ENCODE assay signal across 10 cellular contexts in the genomic region with DNA sequence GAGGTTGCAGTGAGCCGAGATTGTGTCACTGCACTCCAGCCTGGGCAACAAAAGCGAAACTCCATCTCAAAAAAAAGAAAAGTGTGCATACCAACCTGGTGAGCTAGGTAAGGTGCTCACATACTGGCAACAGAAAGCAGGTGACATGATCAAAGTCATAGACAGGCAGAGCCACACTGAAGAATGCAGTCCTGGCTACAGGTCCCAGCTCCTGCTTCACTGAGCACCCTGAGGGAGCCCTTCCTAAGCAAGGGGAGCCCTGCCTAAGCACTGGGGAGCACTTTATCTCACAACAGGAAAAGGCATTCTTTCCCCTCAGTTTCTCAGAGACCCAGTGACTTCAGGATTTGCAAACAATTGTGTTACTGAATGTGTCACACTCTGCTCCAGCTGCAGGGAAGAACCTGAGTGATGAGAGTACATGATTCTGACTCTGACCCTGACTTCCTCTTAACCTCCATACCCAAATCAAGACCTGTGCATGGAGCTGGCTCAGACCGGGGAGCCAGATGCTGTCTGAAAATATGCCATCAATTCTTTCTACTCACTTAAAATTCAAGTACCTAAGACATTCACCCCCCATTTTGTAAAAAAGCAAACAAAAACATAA. TPM values are rescaled to one million over a fixed set of nuclear protein-coding genes. Genes with fewer than 3 reads are reported as not detected.
A peak's percentile ranks its signal among the peaks of the same experiment; 100 is the strongest.
DNase-seq lines count a peak whose midpoint lies in the region; ATAC-seq lines count a peak whose summit lies in the region.
"Had no signal": no experiment of that assay in that cellular context is flagged by ENCODE, and none has a peak within 500 bp of the region (broad histone marks: within the 10 kb centered on the region; RNA-seq: fewer than 3 reads in every experiment).

No MANE protein-coding gene starts in this region.

- H3K4me1 Mint-ChIP-seq in activated naive CD8-positive, alpha-beta T cell treated with anti-CD3 and anti-CD28 coated beads, Interleukin-2, amount 10 ng/mL, durations not matched to agents 7 days and 5 days: peaks cover 73% of the 10 kb centered on the region

- H3K36me3 Mint-ChIP-seq in activated naive CD8-positive, alpha-beta T cell treated with anti-CD3 and anti-CD28 coated beads, Interleukin-2, amount 10 ng/mL, durations not matched to agents 7 days and 5 days: peaks cover 4% of the 10 kb centered on the region

- H4K20me1 ChIP-seq in BLaER1 treated with 17β-estradiol and CSF1 and Interleukin-3, amounts not matched to agents 10 nM and 100 nM: peaks cover 100% of the 10 kb centered on the region in 11 experiments

- peak overlapping the region in 3 of 11 experiments; percentile 6 to 22 (median 11); a peak in 2 of 22 replicates for H3K9ac ChIP-seq in BLaER1 treated with 17β-estradiol and CSF1 and Interleukin-3, amounts not matched to agents 10 nM and 100 nM

- H3K4me3 Mint-ChIP-seq in activated naive CD8-positive, alpha-beta T cell treated with anti-CD3 and anti-CD28 coated beads, Interleukin-2, amount 10 ng/mL, durations not matched to agents 7 days and 5 days: peak overlapping the region; percentile 28

- peaks cover 83 to 100% (median 97%) of the 10 kb centered on the region in 10 experiments for H3K4me1 ChIP-seq in BLaER1 treated with 17β-estradiol and CSF1 and Interleukin-3, amounts not matched to agents 10 nM and 100 nM

- ATAC-seq in activated naive CD8-positive, alpha-beta T cell treated with anti-CD3 and anti-CD28 coated beads, Interleukin-2, amount 10 ng/mL, durations not matched to agents 7 days and 5 days (ENCODE audit: low read depth): peak; percentile 13
- ATAC-seq in HG03469 (IDR thresholded peaks at IDR 0.05; ENCODE audit: unreplicated experiment): no peak
- ATAC-seq in GM21825 (IDR thresholded peaks at IDR 0.05; ENCODE audit: unreplicated experiment): no peak
- no peak for ATAC-seq in HG03432 (IDR thresholded peaks at IDR 0.05; ENCODE audit: unreplicated experiment)

- peak overlapping the region in 9 of 11 experiments; percentile 1 to 93 (median 33); a peak in 14 of 22 replicates for H3K4me2 ChIP-seq in BLaER1 treated with 17β-estradiol and CSF1 and Interleukin-3, amounts not matched to agents 10 nM and 100 nM

- no peaks in the 10 kb centered on the region for H3K9me3 ChIP-seq in BLaER1 treated with 17β-estradiol and CSF1 and Interleukin-3, amounts not matched to agents 10 nM and 100 nM (replicated peaks in 1 of 11)
- H3K9me3 ChIP-seq: tibial artery had no signal

- H3K9me3 Mint-ChIP-seq in activated naive CD8-positive, alpha-beta T cell treated with anti-CD3 and anti-CD28 coated beads, Interleukin-2, amount 10 ng/mL, durations not matched to agents 7 days and 5 days: no peaks in the 10 kb centered on the region

- H3K27me3 Mint-ChIP-seq in activated naive CD8-positive, alpha-beta T cell treated with anti-CD3 and anti-CD28 coated beads, Interleukin-2, amount 10 ng/mL, durations not matched to agents 7 days and 5 days: no peaks in the 10 kb centered on the region

- peak overlapping the region; percentile 59 for H3K27ac Mint-ChIP-seq in activated naive CD8-positive, alpha-beta T cell treated with anti-CD3 and anti-CD28 coated beads, Interleukin-2, amount 10 ng/mL, durations not matched to agents 7 days and 5 days

- DNase-seq in HCEC 1CT (peak; percentile 24), lung microvascular endothelial cell (ENCODE audit: low read depth in 2 of 2) (peak; percentile 22 to 77)
- no peak for DNase-seq in activated naive CD8-positive, alpha-beta T cell treated with anti-CD3 and anti-CD28 coated beads, Interleukin-2, amount 10 ng/mL, durations not matched to agents 7 days and 5 days
- no peak for DNase-seq in stimulated activated naive CD4-positive, alpha-beta T cell treated with Interleukin-2 at 50 U/mL for 16 hours (lab: John Stamatoyannopoulos, UW)
- DNase-seq: stimulated activated CD4-positive, alpha-beta T cell treated with anti-CD3 and anti-CD28 coated beads, Interleukin-4, amount 100 ng/mL, for 1 hour; tibial artery had no signal

- H3K27me3 ChIP-seq in BLaER1 treated with 17β-estradiol and CSF1 and Interleukin-3, amounts not matched to agents 10 nM and 100 nM: no peaks in the 10 kb centered on the region
- H3K27me3 ChIP-seq: tibial artery had no signal

- peak overlapping the region in 1 of 11 experiments; percentile 32; a peak in 1 of 22 replicates for H3K27ac ChIP-seq in BLaER1 treated with 17β-estradiol and CSF1 and Interleukin-3, amounts not matched to agents 10 nM and 100 nM
- H3K27ac ChIP-seq: tibial artery had no signal

- peaks cover 0 to 12% (median 8%) of the 10 kb centered on the region in 11 experiments; a peak in 6 of 22 replicates for H3K36me3 ChIP-seq in BLaER1 treated with 17β-estradiol and CSF1 and Interleukin-3, amounts not matched to agents 10 nM and 100 nM
- H3K36me3 ChIP-seq: tibial artery had no signal

- POLR2A ChIA-PET in activated naive CD8-positive, alpha-beta T cell treated with anti-CD3 and anti-CD28 coated beads, Interleukin-2, amount 10 ng/mL, durations not matched to agents 7 days and 5 days (lab: Charles Lee): interaction anchor here (0.5 kb wide), 1 partner anchor 45 kb away, joined by 4 read pairs; no protein-coding TSS in a partner anchor

- no peak overlapping the region for H3K4me3 ChIP-seq in BLaER1 treated with 17β-estradiol and CSF1 and Interleukin-3, amounts not matched to agents 10 nM and 100 nM
- H3K4me3 ChIP-seq: tibial artery had no signal

RNA-seq across cellular contexts. Expression of gene ANKRD11, which starts 40.5 kb away (rescaled TPM):
- total RNA-seq in activated naive CD8-positive, alpha-beta T cell treated with anti-CD3 and anti-CD28 coated beads, Interleukin-2, amount 10 ng/mL, durations not matched to agents 7 days and 5 days: 100 to 1,000 TPM; 213 to 217 TPM
- total RNA-seq in lung microvascular endothelial cell: 31.6 and 31.9 TPM in 2 replicates

RNA-seq across cellular contexts. Expression of gene SPG7, which starts 58.4 kb away (rescaled TPM):
- total RNA-seq in activated naive CD8-positive, alpha-beta T cell treated with anti-CD3 and anti-CD28 coated beads, Interleukin-2, amount 10 ng/mL, durations not matched to agents 7 days and 5 days: 100 to 1,000 TPM; 112 to 113 TPM
- total RNA-seq in lung microvascular endothelial cell: 75.8 and 94.6 TPM in 2 replicates

Comparison
In these comparisons a context has a peak if more than half of its experiments do, and no peak if none do; other contexts are left out.
1. DNase-seq: peak in HCEC 1CT (single experiment) and lung microvascular endothelial cell (2 of 2); none in activated naive CD8-positive, alpha-beta T cell treated with anti-CD3 and anti-CD28 coated beads, Interleukin-2, amount 10 ng/mL, durations not matched to agents 7 days and 5 days (single experiment) and stimulated activated naive CD4-positive, alpha-beta T cell treated with Interleukin-2 at 50 U/mL for 16 hours (single experiment).